8 cellular contexts compared by ENCODE assay signal in the genomic region with DNA sequence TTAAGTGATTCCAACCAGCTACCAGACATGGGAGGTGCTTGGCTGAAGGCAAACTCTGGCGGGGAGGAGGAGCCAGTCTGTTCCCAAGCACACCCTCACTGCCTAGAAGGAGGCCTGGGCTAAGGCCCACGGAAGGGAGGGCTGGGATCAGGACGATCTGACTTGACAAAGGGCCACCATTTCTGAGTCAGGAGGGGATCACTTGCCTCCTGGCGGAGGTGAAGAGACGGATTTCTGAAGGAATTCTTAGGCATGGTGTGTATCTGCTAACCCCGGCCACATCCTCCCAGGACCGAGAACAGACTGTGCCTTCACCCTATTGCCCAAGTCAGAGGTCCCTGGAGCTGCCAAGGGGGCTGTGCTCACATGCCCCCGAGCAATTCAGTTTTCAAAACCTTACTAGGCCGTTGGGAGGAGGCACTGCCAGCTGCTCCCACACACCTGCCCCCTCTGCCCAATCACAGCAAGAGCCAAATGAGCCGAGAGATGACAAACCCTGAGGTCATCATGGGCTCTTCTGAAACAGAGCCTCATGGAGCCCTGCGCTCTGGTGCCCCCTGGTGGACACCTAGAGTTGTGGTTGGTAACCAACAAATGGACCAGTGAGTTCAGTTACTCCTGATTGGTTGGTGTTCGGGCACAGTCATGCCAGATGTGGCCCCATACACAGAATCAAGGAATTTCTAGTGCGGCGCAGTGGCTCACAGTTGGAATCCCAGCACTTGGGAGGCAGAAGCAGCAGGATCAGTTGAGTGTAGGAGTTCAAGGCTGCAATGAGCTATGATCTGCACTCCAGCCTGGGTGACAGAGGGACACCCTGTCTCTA. TPM values are rescaled to one million over a fixed set of nuclear protein-coding genes. Genes with fewer than 3 reads are reported as not detected.
DNase-seq lines count a peak whose midpoint lies in the region; ATAC-seq lines count a peak whose summit lies in the region.

No MANE protein-coding gene starts in this region.

- peak overlapping the region; percentile 36 for H2BK15ac ChIP-seq in mesenchymal stem cell (ENCODE audit: low read depth, poor library complexity, severe bottlenecking)

- no peak overlapping the region for H2AK5ac ChIP-seq in mesenchymal stem cell (ENCODE audit: low read length, severe bottlenecking)

- H3K4me1 ChIP-seq in mesenchymal stem cell (ENCODE audit: control insufficient read depth, insufficient read depth, low read depth, low read length), result peaks cover 14% of the 10 kb centered on the region

- H3K18ac ChIP-seq in mesenchymal stem cell (ENCODE audit: low read depth in 1 of 2, low read length in 2 of 2), result no peak overlapping the region

- H3K4me3 ChIP-seq in mesenchymal stem cell (ENCODE audit: insufficient read depth in 1 of 2, low read depth in 1 of 2, low read length in 2 of 2), result peak overlapping the region in 1 of 2 experiments; percentile 41

- peak overlapping the region; percentile 75 for H4K8ac ChIP-seq in mesenchymal stem cell (ENCODE audit: low read length)

- no peak overlapping the region for H2AFZ ChIP-seq in mesenchymal stem cell (ENCODE audit: low read depth, low read length)

- no peak overlapping the region for H4K91ac ChIP-seq in mesenchymal stem cell (ENCODE audit: low read length)

- H3K79me1 ChIP-seq in mesenchymal stem cell (replicated peaks; ENCODE audit: low read length, poor library complexity, severe bottlenecking), result no peaks in the 10 kb centered on the region

- H2BK120ac ChIP-seq in mesenchymal stem cell (ENCODE audit: low read depth, low read length), result no peak overlapping the region

- peak overlapping the region; percentile 7 for H3K27ac ChIP-seq in mesenchymal stem cell (ENCODE audit: low read length, poor library complexity, severe bottlenecking)

- H3K27me3 ChIP-seq in mesenchymal stem cell (ENCODE audit: control insufficient read depth in 1 of 2, insufficient read depth in 1 of 2, low read length in 2 of 2), result peaks cover 16 to 19% of the 10 kb centered on the region in 2 experiments

- H3K36me3 ChIP-seq in mesenchymal stem cell (ENCODE audit: control insufficient read depth in 1 of 2, insufficient read depth in 2 of 2, low read depth in 1 of 2, low read length in 2 of 2), result no peaks in the 10 kb centered on the region

- H3K4ac ChIP-seq in mesenchymal stem cell (ENCODE audit: low read depth in 1 of 2, low read length in 2 of 2), result no peak overlapping the region

- DNase-seq in AG08396 (ENCODE audit: low spot score), result peak; percentile 96
- peak; percentile 96 to 97 for DNase-seq in activated CD4-positive, alpha-beta T cell treated with anti-CD3 and anti-CD28 coated beads for 4 hours
- peak; percentile 94 for DNase-seq in ecto neural progenitor cell (ENCODE audit: low spot score)
- peak; percentile 97 for DNase-seq in mesenchymal stem cell
- peak; percentile 90 to 91 for DNase-seq in stimulated activated CD8-positive, alpha-beta memory T cell treated with anti-CD3 and anti-CD28 coated beads, Interleukin-2, amount 100 ng/mL, for 1 hour (ENCODE audit: low read depth in 2 of 2)
- DNase-seq in NCI-H2227 treated with DMSO at 0.1 percent for 48 hours (lab: John Stamatoyannopoulos, UW), result no peak

- H2BK5ac ChIP-seq in mesenchymal stem cell (ENCODE audit: low read depth, low read length, poor library complexity, severe bottlenecking), result no peak overlapping the region

- H3K14ac ChIP-seq in mesenchymal stem cell (ENCODE audit: low read length in 2 of 2), result no peak overlapping the region

- WGBS in mesenchymal stem cell, result 27% methylated on average over 13 of the region's 14 CpGs

- H3K23ac ChIP-seq in mesenchymal stem cell (ENCODE audit: low read length in 2 of 2), result no peak overlapping the region

- peak overlapping the region; percentile 50 for H3K4me2 ChIP-seq in mesenchymal stem cell (ENCODE audit: low read length, poor library complexity, severe bottlenecking)

- peak overlapping the region in 1 of 2 experiments; percentile 3 for H2BK12ac ChIP-seq in mesenchymal stem cell (ENCODE audit: low read length in 2 of 2)

- no peaks in the 10 kb centered on the region for H3K9me3 ChIP-seq in mesenchymal stem cell (ENCODE audit: control insufficient read depth, low read length)

- ATAC-seq in GM19328 (IDR thresholded peaks at IDR 0.05; ENCODE audit: unreplicated experiment), result peak; percentile 83
- ATAC-seq in HG03469 (IDR thresholded peaks at IDR 0.05; ENCODE audit: unreplicated experiment), result peak; percentile 79

- peak overlapping the region; percentile 52 for H3K9ac ChIP-seq in mesenchymal stem cell (ENCODE audit: low read length)

RNA-seq across cellular contexts. Expression of gene TNK2, which starts 6.5 kb away (rescaled TPM):
- 11.7 TPM for polyA plus RNA-seq in mesenchymal stem cell (2013, experiment 1 of 2)
- polyA plus RNA-seq in mesenchymal stem cell (2013, experiment 2 of 2), result 11.4 TPM
